1 cellular context compared by ENCODE assay signal in genomic region chr1:151145158-151146071, GRCh38.
A peak's percentile ranks its signal among the peaks of the same experiment; 100 is the strongest.
TF ChIP-seq lines count a peak whose summit lies in the region.

No MANE protein-coding gene starts in this region.

TF ChIP-seq in H1, 55 proteins besides CTCF, POLR2A, EP300 and RAD21:
- TF ChIP-seq SIRT6 (IDR thresholded peaks at IDR 0.05; ENCODE audit: low read length) = no peak
- no peak for TF ChIP-seq GTF2F1 (IDR thresholded peaks at IDR 0.05; ENCODE audit: borderline replicate concordance, low read depth, low read length)
- no peak for TF ChIP-seq TEAD4 (IDR thresholded peaks at IDR 0.05; ENCODE audit: low read depth, low read length)
- no peak for TF ChIP-seq GABPA (IDR thresholded peaks at IDR 0.05; ENCODE audit: borderline replicate concordance, insufficient read depth, low read length)
- no peak for TF ChIP-seq BCL11A (IDR thresholded peaks at IDR 0.05; ENCODE audit: low read depth in 2 of 2, low read length in 2 of 2)
- 0 out of 2 replicates have a peak, but pooled peaks have one; percentile 15 for TF ChIP-seq TAF1 (IDR thresholded peaks at IDR 0.05; ENCODE audit: low read depth, low read length)
- TF ChIP-seq SUZ12 (IDR thresholded peaks at IDR 0.05; ENCODE audit: low read length) = no peak
- TF ChIP-seq RBBP5 (IDR thresholded peaks at IDR 0.05; ENCODE audit: borderline replicate concordance, low read depth, low read length) = no peak
- no peak for TF ChIP-seq ATF2 (IDR thresholded peaks at IDR 0.05; ENCODE audit: low read length)
- TF ChIP-seq SAP30 (IDR thresholded peaks at IDR 0.05; ENCODE audit: insufficient read depth, insufficient replicate concordance, low read length) = peak; percentile 26
- no peak for TF ChIP-seq SP1 (IDR thresholded peaks at IDR 0.05; ENCODE audit: low read depth, low read length)
- no peak for TF ChIP-seq NANOG (IDR thresholded peaks at IDR 0.05; ENCODE audit: insufficient read depth, low read depth, low read length, poor library complexity, severe bottlenecking)
- TF ChIP-seq SIN3A (conservative IDR thresholded peaks at IDR 0.05 in 1 of 2, IDR thresholded peaks at IDR 0.05 in 1 of 2; ENCODE audit: low read depth in 1 of 2, low read length in 2 of 2) = no peak
- no peak for TF ChIP-seq JUND (IDR thresholded peaks at IDR 0.05; ENCODE audit: low read length)
- peak; percentile 13; the same call in 1 of the 2 replicates for TF ChIP-seq MAX (IDR thresholded peaks at IDR 0.05)
- no peak for TF ChIP-seq SP2 (IDR thresholded peaks at IDR 0.05; ENCODE audit: low read length)
- no peak for TF ChIP-seq POLR2AphosphoS5 (IDR thresholded peaks at IDR 0.05; ENCODE audit: low read depth, low read length)
- TF ChIP-seq PHF8 (conservative IDR thresholded peaks at IDR 0.05; ENCODE audit: low read depth, low read length) = no peak
- TF ChIP-seq CTBP2 (IDR thresholded peaks at IDR 0.05; ENCODE audit: borderline replicate concordance, insufficient read depth, insufficient read length, low read length) = no peak
- peak; percentile 76 for TF ChIP-seq E2F6 (IDR thresholded peaks at IDR 0.05)
TF ChIP-seq in H1: peak in this region for 4.
